8 cellular contexts compared by ENCODE assay signal in genomic region chr9:99184427-99185327, GRCh38. TPM values are rescaled to one million over a fixed set of nuclear protein-coding genes. Genes with fewer than 3 reads are reported as not detected.
A peak's percentile ranks its signal among the peaks of the same experiment; 100 is the strongest.
DNase-seq lines count a peak whose midpoint lies in the region; TF ChIP-seq lines count a peak whose summit lies in the region.

No MANE protein-coding gene starts in this region.

- peak; percentile 96 for TF ChIP-seq CTCF in HFF-Myc (IDR thresholded peaks at IDR 0.05; ENCODE audit: low read depth, low read length, missing control alignments)
- peak; percentile 98 for TF ChIP-seq CTCF in cardiac muscle cell (IDR thresholded peaks at IDR 0.05; ENCODE audit: low read depth, low read length)
- TF ChIP-seq CTCF in prostate gland (IDR thresholded peaks at IDR 0.05) = peak; percentile 83 to 92 (median 87)

- H3K4me3 Mint-ChIP-seq in activated naive CD8-positive, alpha-beta T cell treated with anti-CD3 and anti-CD28 coated beads for 36 hours = peak overlapping the region; percentile 12

- intact Hi-C loops in prostate gland (cut with DNase I) = loop anchor here (5.0 to 10.0 kb wide), 4 partner anchors 38 to 1410 kb away; partner anchors contain the start of genes ALG2 and SEC61B

- peak overlapping the region; percentile 89 for H3K27ac Mint-ChIP-seq in activated naive CD8-positive, alpha-beta T cell treated with anti-CD3 and anti-CD28 coated beads for 36 hours

- H3K4me1 Mint-ChIP-seq in activated naive CD8-positive, alpha-beta T cell treated with anti-CD3 and anti-CD28 coated beads for 36 hours = peaks cover 56% of the 10 kb centered on the region

- H3K4me1 ChIP-seq in cardiac muscle cell (ENCODE audit: low read depth) = no peaks in the 10 kb centered on the region
- H3K4me1 ChIP-seq in prostate gland (replicated peaks) = no peaks in the 10 kb centered on the region

- H3K9me3 ChIP-seq in cardiac muscle cell (ENCODE audit: low read depth) (no peaks in the 10 kb centered on the region), prostate gland (no peaks in the 10 kb centered on the region)

- DNase-seq in GM04503 (ENCODE audit: low read depth) = peak; percentile 57
- DNase-seq in HFF-Myc (ENCODE audit: extremely low read depth, low read depth) = peak; percentile 72
- peak; percentile 91 for DNase-seq in NCI-H1092 treated with DMSO at 0.1 percent for 48 hours (lab: John Stamatoyannopoulos, UW)
- DNase-seq in SKM-1 treated with dmso at 0.1 percent for 144 hours (lab: John Stamatoyannopoulos, UW; ENCODE audit: unreplicated experiment) = peak; percentile 31
- DNase-seq in activated naive CD8-positive, alpha-beta T cell treated with anti-CD3 and anti-CD28 coated beads for 36 hours = peak; percentile 84
- peak; percentile 92 to 94 for DNase-seq in cardiac muscle cell (ENCODE audit: low read depth in 1 of 2, low spot score in 1 of 2)
- peak; percentile 82 for DNase-seq in prostate gland (ENCODE audit: low spot score)
- peak; percentile 86 for DNase-seq in ureter (ENCODE audit: low spot score)

- no peaks in the 10 kb centered on the region for H3K9me3 Mint-ChIP-seq in activated naive CD8-positive, alpha-beta T cell treated with anti-CD3 and anti-CD28 coated beads for 36 hours

- H3K4me3 ChIP-seq in HFF-Myc (replicated peaks; ENCODE audit: low read depth, low read length) = no peak overlapping the region
- H3K4me3 ChIP-seq in cardiac muscle cell = no peak overlapping the region
- H3K4me3 ChIP-seq in prostate gland = no peak overlapping the region

- H3K27me3 Mint-ChIP-seq in activated naive CD8-positive, alpha-beta T cell treated with anti-CD3 and anti-CD28 coated beads for 36 hours = no peaks in the 10 kb centered on the region

- 21% methylated on average over 31 of the region's 31 CpGs for WGBS in prostate gland

- H3K36me3 ChIP-seq in cardiac muscle cell (no peaks in the 10 kb centered on the region), prostate gland (no peaks in the 10 kb centered on the region)

- H3K27ac ChIP-seq in cardiac muscle cell (no peak overlapping the region), prostate gland (no peak overlapping the region)

- H3K27me3 ChIP-seq in cardiac muscle cell (no peaks in the 10 kb centered on the region), prostate gland (replicated peaks; ENCODE audit: insufficient read depth) (no peaks in the 10 kb centered on the region)

- no peak for TF ChIP-seq POLR2A in prostate gland (IDR thresholded peaks at IDR 0.05)

- H3K36me3 Mint-ChIP-seq in activated naive CD8-positive, alpha-beta T cell treated with anti-CD3 and anti-CD28 coated beads for 36 hours = peaks cover 11% of the 10 kb centered on the region

RNA-seq across cellular contexts. Expression of gene ALG2, which starts 37.1 kb away (rescaled TPM):
- total RNA-seq in activated naive CD8-positive, alpha-beta T cell treated with anti-CD3 and anti-CD28 coated beads for 36 hours = 10 to 100 TPM; 27.3 to 30.3 TPM
- 38.3 and 46.3 TPM in 2 replicates for total RNA-seq in cardiac muscle cell
- polyA plus RNA-seq in cardiac muscle cell = 44.4 and 46.9 TPM in 2 replicates
- total RNA-seq in prostate gland = 10 to 100 TPM; 47.0 to 64.4 TPM
- total RNA-seq in ureter = 46.5 TPM

RNA-seq across cellular contexts. Expression of gene SEC61B, which starts 37.4 kb away (rescaled TPM):
- 100 to 1,000 TPM; 161 to 164 TPM for total RNA-seq in activated naive CD8-positive, alpha-beta T cell treated with anti-CD3 and anti-CD28 coated beads for 36 hours
- total RNA-seq in cardiac muscle cell = 57.8 and 134 TPM in 2 replicates
- polyA plus RNA-seq in cardiac muscle cell = 176 and 213 TPM in 2 replicates
- total RNA-seq in prostate gland = 100 to 1,000 TPM in 1 of 2 donors, 10 to 100 TPM in 1; 67.7 to 126 TPM
- total RNA-seq in ureter = 75.1 TPM

Comparison
In these comparisons a context has a peak if more than half of its experiments do, and no peak if none do; other contexts are left out.
1. DNase-seq: peak in every context shown above with its lines; median percentile 93 in cardiac muscle cell; 91 in NCI-H1092 treated with DMSO at 0.1 percent for 48 hours; 86 in ureter; 84 in activated naive CD8-positive, alpha-beta T cell treated with anti-CD3 and anti-CD28 coated beads for 36 hours; 82 in prostate gland; 72 in HFF-Myc; 57 in GM04503; 31 in SKM-1 treated with dmso at 0.1 percent for 144 hours.